In genomic region chr16:22267764-22268163, GRCh38 we compare ENCODE assay signal across 18 cellular contexts.
"Had no signal": no experiment of that assay in that cellular context is flagged by ENCODE, and none has a peak within 500 bp of the region (broad histone marks: within the 10 kb centered on the region; RNA-seq: fewer than 3 reads in every experiment).

No MANE protein-coding gene starts in this region.

- H3K27me3 ChIP-seq: brain microvascular endothelial cell, heart left ventricle, suprapubic skin, upper lobe of right lung had no signal

- H3K27ac Mint-ChIP-seq: activated naive CD8-positive, alpha-beta T cell; activated T-cell treated with anti-CD3 and anti-CD28 coated beads, Interleukin-2, amount 50 U/mL, for 72 hours; dendritic cell treated with granulocyte-macrophage colony-stimulating factor and Interleukin-4, amounts not matched to agents 40 ng/mL and 50 ng/mL, for 4 days; effector memory CD8-positive, alpha-beta T cell; mesothelial cell of epicardium; stimulated activated naive CD8-positive, alpha-beta T cell treated with anti-CD3 and anti-CD28 coated beads, Interleukin-15, Interleukin-2, amounts not matched to agents 100 ng/mL and 50 ng/mL, for 24 hours had no signal

- H3K9me3 ChIP-seq: heart left ventricle, suprapubic skin, upper lobe of right lung had no signal

- ATAC-seq: activated CD8-positive, alpha-beta T cell treated with anti-CD3 and anti-CD28 coated beads, Interleukin-2, amount 10 ng/mL, durations not matched to agents 7 days and 5 days; activated T-cell treated with anti-CD3 and anti-CD28 coated beads, Interleukin-2, amount 50 U/mL, for 72 hours; effector memory CD8-positive, alpha-beta T cell; heart left ventricle; sciatic nerve; upper lobe of right lung had no signal

- H3K4me3 Mint-ChIP-seq: activated CD8-positive, alpha-beta T cell treated with anti-CD3 and anti-CD28 coated beads, Interleukin-2, amount 10 ng/mL, durations not matched to agents 7 days and 5 days; activated naive CD8-positive, alpha-beta T cell; activated T-cell treated with anti-CD3 and anti-CD28 coated beads, Interleukin-2, amount 50 U/mL, for 72 hours; central memory CD8-positive, alpha-beta T cell; dendritic cell treated with granulocyte-macrophage colony-stimulating factor and Interleukin-4, amounts not matched to agents 40 ng/mL and 50 ng/mL, for 4 days; effector memory CD8-positive, alpha-beta T cell; immature natural killer cell; mesothelial cell of epicardium; stimulated activated naive CD8-positive, alpha-beta T cell treated with anti-CD3 and anti-CD28 coated beads, Interleukin-15, Interleukin-2, amounts not matched to agents 100 ng/mL and 50 ng/mL, for 24 hours had no signal

- H3K27me3 Mint-ChIP-seq: activated naive CD8-positive, alpha-beta T cell; central memory CD8-positive, alpha-beta T cell; dendritic cell treated with granulocyte-macrophage colony-stimulating factor and Interleukin-4, amounts not matched to agents 40 ng/mL and 50 ng/mL, for 4 days; effector memory CD8-positive, alpha-beta T cell; stimulated activated naive CD8-positive, alpha-beta T cell treated with anti-CD3 and anti-CD28 coated beads, Interleukin-15, Interleukin-2, amounts not matched to agents 100 ng/mL and 50 ng/mL, for 24 hours had no signal

- H3K27ac ChIP-seq: brain microvascular endothelial cell, epithelial cell of prostate, heart left ventricle, suprapubic skin, upper lobe of right lung had no signal

- H3K9me3 Mint-ChIP-seq: activated T-cell treated with anti-CD3 and anti-CD28 coated beads, Interleukin-2, amount 50 U/mL, for 72 hours; central memory CD8-positive, alpha-beta T cell; dendritic cell treated with granulocyte-macrophage colony-stimulating factor and Interleukin-4, amounts not matched to agents 40 ng/mL and 50 ng/mL, for 4 days; effector memory CD8-positive, alpha-beta T cell; immature natural killer cell; mesothelial cell of epicardium; stimulated activated naive CD8-positive, alpha-beta T cell treated with anti-CD3 and anti-CD28 coated beads, Interleukin-15, Interleukin-2, amounts not matched to agents 100 ng/mL and 50 ng/mL, for 24 hours had no signal

- H3K4me3 ChIP-seq: heart left ventricle, suprapubic skin, upper lobe of right lung had no signal

- H3K4me1 ChIP-seq: suprapubic skin, upper lobe of right lung had no signal

- DNase-seq: activated CD8-positive, alpha-beta memory T cell treated with anti-CD3 and anti-CD28 coated beads, Interleukin-2, amount 50 U/mL, for 4 hours; activated CD8-positive, alpha-beta T cell treated with anti-CD3 and anti-CD28 coated beads, Interleukin-2, amount 10 ng/mL, durations not matched to agents 7 days and 5 days; activated gamma-delta T cell; activated T-cell treated with anti-CD3 and anti-CD28 coated beads, Interleukin-2, amount 50 U/mL, for 72 hours; brain microvascular endothelial cell; effector memory CD8-positive, alpha-beta T cell; foreskin melanocyte; heart left ventricle; immature natural killer cell; upper lobe of right lung had no signal
